In the genomic region with DNA sequence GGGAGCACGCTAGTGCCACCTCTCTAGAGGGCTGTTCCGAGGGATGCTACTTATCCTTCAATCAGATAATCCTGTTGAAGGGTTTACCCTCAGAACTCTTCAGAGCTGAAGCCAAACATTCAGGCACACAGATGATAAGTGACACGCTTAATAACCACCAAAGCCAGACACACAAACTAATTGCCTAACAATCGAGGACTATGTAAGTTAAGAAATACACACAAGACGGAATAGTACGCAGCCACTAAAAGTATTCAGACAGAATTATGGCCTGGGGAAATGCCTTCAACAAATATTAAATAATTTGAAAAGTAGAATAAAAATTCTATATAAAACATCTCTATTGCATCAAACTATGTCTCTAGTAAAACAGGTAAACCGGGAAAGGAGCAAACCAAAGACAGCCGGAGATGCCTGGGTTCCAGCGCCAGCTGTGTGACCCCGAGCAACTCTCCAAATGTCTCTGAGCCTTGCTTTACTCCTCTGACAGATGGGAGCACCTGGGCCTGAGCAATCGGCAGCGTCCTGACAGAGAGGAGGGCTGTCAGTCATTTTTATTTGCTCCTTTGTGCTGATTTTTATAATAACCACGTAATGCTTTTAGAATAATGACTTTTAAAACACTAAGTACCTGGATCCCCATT, we compare ENCODE assay signal across 17 cellular contexts. TPM values are rescaled to one million over a fixed set of nuclear protein-coding genes. Genes with fewer than 3 reads are reported as not detected.
A peak's percentile ranks its signal among the peaks of the same experiment; 100 is the strongest.
DNase-seq lines count a peak whose midpoint lies in the region; ATAC-seq and TF ChIP-seq lines count a peak whose summit lies in the region.
"Had no signal": no experiment of that assay in that cellular context is flagged by ENCODE, and none has a peak within 500 bp of the region (broad histone marks: within the 10 kb centered on the region; RNA-seq: fewer than 3 reads in every experiment).

No MANE protein-coding gene starts in this region.

- CTCF ChIA-PET in activated CD8-positive, alpha-beta T cell treated with anti-CD3 and anti-CD28 coated beads for 36 hours (lab: Charles Lee): no interaction called here

- no peak overlapping the region for H3K27ac Mint-ChIP-seq in activated naive CD8-positive, alpha-beta T cell treated with anti-CD3 and anti-CD28 coated beads, Interleukin-2, amount 10 ng/mL, durations not matched to agents 7 days and 5 days
- no peak overlapping the region for H3K27ac Mint-ChIP-seq in activated naive CD8-positive, alpha-beta T cell treated with anti-CD3 and anti-CD28 coated beads for 36 hours
- H3K27ac Mint-ChIP-seq in activated CD8-positive, alpha-beta T cell treated with anti-CD3 and anti-CD28 coated beads for 36 hours: no peak overlapping the region
- no peak overlapping the region for H3K27ac Mint-ChIP-seq in endothelial cell (ENCODE audit: unreplicated experiment)
- H3K27ac Mint-ChIP-seq: activated CD4-positive, alpha-beta T cell treated with anti-CD3 and anti-CD28 coated beads, Interleukin-2, amount 10 ng/mL, durations not matched to agents 24 days and 14 days; activated CD8-positive, alpha-beta memory T cell treated with anti-CD3 and anti-CD28 coated beads, Interleukin-2, amount 10 ng/mL, durations not matched to agents 7 days and 5 days; activated T-cell treated with anti-CD3 and anti-CD28 coated beads, Interleukin-2, amount 50 U/mL, for 72 hours had no signal

- ATAC-seq in activated naive CD8-positive, alpha-beta T cell treated with anti-CD3 and anti-CD28 coated beads, Interleukin-2, amount 10 ng/mL, durations not matched to agents 7 days and 5 days (ENCODE audit: low read depth): no peak
- peak; percentile 12 for ATAC-seq in activated CD8-positive, alpha-beta T cell treated with anti-CD3 and anti-CD28 coated beads for 36 hours
- no peak for ATAC-seq in HG03108 (IDR thresholded peaks at IDR 0.05; ENCODE audit: unreplicated experiment)
- ATAC-seq: psoas muscle had no signal

- DNase-seq in activated naive CD8-positive, alpha-beta T cell treated with anti-CD3 and anti-CD28 coated beads, Interleukin-2, amount 10 ng/mL, durations not matched to agents 7 days and 5 days: no peak
- no peak for DNase-seq in activated naive CD8-positive, alpha-beta T cell treated with anti-CD3 and anti-CD28 coated beads for 36 hours
- DNase-seq in NCI-H524 (lab: John Stamatoyannopoulos, UW) (peak; percentile 57 to 81), endothelial cell (ENCODE audit: low spot score) (no peak), islet precursor cell (no peak), NCI-H2107 (lab: John Stamatoyannopoulos, UW) (no peak)
- no peak for DNase-seq in activated CD8-positive, alpha-beta T cell treated with anti-CD3 and anti-CD28 coated beads for 36 hours
- DNase-seq: NCI-H1694 treated with DMSO at 0.1 percent for 48 hours, psoas muscle, sigmoid colon had no signal

- H3K4me1 Mint-ChIP-seq in activated naive CD8-positive, alpha-beta T cell treated with anti-CD3 and anti-CD28 coated beads, Interleukin-2, amount 10 ng/mL, durations not matched to agents 7 days and 5 days: peaks cover 6% of the 10 kb centered on the region
- peaks cover 8% of the 10 kb centered on the region for H3K4me1 Mint-ChIP-seq in activated naive CD8-positive, alpha-beta T cell treated with anti-CD3 and anti-CD28 coated beads for 36 hours
- H3K4me1 Mint-ChIP-seq in activated CD8-positive, alpha-beta T cell treated with anti-CD3 and anti-CD28 coated beads for 36 hours (ENCODE audit: low read depth): peaks cover 11% of the 10 kb centered on the region
- H3K4me1 Mint-ChIP-seq in endothelial cell (ENCODE audit: unreplicated experiment): peaks cover 4% of the 10 kb centered on the region

- POLR2A ChIA-PET in activated naive CD8-positive, alpha-beta T cell treated with anti-CD3 and anti-CD28 coated beads, Interleukin-2, amount 10 ng/mL, durations not matched to agents 7 days and 5 days (lab: Charles Lee): no interaction called here
- POLR2A ChIA-PET in activated CD8-positive, alpha-beta T cell treated with anti-CD3 and anti-CD28 coated beads for 36 hours (lab: Charles Lee): interaction anchor here (0.8 to 1.1 kb wide), 3 partner anchors 24 to 172 kb away, joined by 3 read pairs; no protein-coding TSS in a partner anchor

- no peaks in the 10 kb centered on the region for H3K9me3 Mint-ChIP-seq in activated naive CD8-positive, alpha-beta T cell treated with anti-CD3 and anti-CD28 coated beads, Interleukin-2, amount 10 ng/mL, durations not matched to agents 7 days and 5 days
- no peaks in the 10 kb centered on the region for H3K9me3 Mint-ChIP-seq in activated naive CD8-positive, alpha-beta T cell treated with anti-CD3 and anti-CD28 coated beads for 36 hours
- no peaks in the 10 kb centered on the region for H3K9me3 Mint-ChIP-seq in activated CD8-positive, alpha-beta T cell treated with anti-CD3 and anti-CD28 coated beads for 36 hours
- H3K9me3 Mint-ChIP-seq in endothelial cell (ENCODE audit: unreplicated experiment): no peaks in the 10 kb centered on the region
- H3K9me3 Mint-ChIP-seq: activated CD4-positive, alpha-beta T cell treated with anti-CD3 and anti-CD28 coated beads, Interleukin-2, amount 10 ng/mL, durations not matched to agents 24 days and 14 days; activated T-cell treated with anti-CD3 and anti-CD28 coated beads, Interleukin-2, amount 50 U/mL, for 72 hours; brain; CD4-positive, alpha-beta memory T cell; naive thymus-derived CD4-positive, alpha-beta T cell had no signal

- H3K27me3 Mint-ChIP-seq in activated naive CD8-positive, alpha-beta T cell treated with anti-CD3 and anti-CD28 coated beads, Interleukin-2, amount 10 ng/mL, durations not matched to agents 7 days and 5 days: no peaks in the 10 kb centered on the region
- H3K27me3 Mint-ChIP-seq in activated naive CD8-positive, alpha-beta T cell treated with anti-CD3 and anti-CD28 coated beads for 36 hours: no peaks in the 10 kb centered on the region
- no peaks in the 10 kb centered on the region for H3K27me3 Mint-ChIP-seq in activated CD8-positive, alpha-beta T cell treated with anti-CD3 and anti-CD28 coated beads for 36 hours
- H3K27me3 Mint-ChIP-seq in endothelial cell (ENCODE audit: unreplicated experiment): peaks cover 9% of the 10 kb centered on the region
- H3K27me3 Mint-ChIP-seq: activated CD4-positive, alpha-beta T cell treated with anti-CD3 and anti-CD28 coated beads, Interleukin-2, amount 10 ng/mL, durations not matched to agents 24 days and 14 days; activated CD8-positive, alpha-beta memory T cell treated with anti-CD3 and anti-CD28 coated beads, Interleukin-2, amount 10 ng/mL, durations not matched to agents 7 days and 5 days; brain; CD4-positive, alpha-beta memory T cell; naive thymus-derived CD4-positive, alpha-beta T cell had no signal

- no peaks in the 10 kb centered on the region for H3K36me3 Mint-ChIP-seq in activated naive CD8-positive, alpha-beta T cell treated with anti-CD3 and anti-CD28 coated beads, Interleukin-2, amount 10 ng/mL, durations not matched to agents 7 days and 5 days
- H3K36me3 Mint-ChIP-seq in activated naive CD8-positive, alpha-beta T cell treated with anti-CD3 and anti-CD28 coated beads for 36 hours: no peaks in the 10 kb centered on the region
- H3K36me3 Mint-ChIP-seq in activated CD8-positive, alpha-beta T cell treated with anti-CD3 and anti-CD28 coated beads for 36 hours (ENCODE audit: low read depth): no peaks in the 10 kb centered on the region
- peaks cover 3% of the 10 kb centered on the region for H3K36me3 Mint-ChIP-seq in endothelial cell (ENCODE audit: low read depth, unreplicated experiment)
- H3K36me3 Mint-ChIP-seq: activated CD8-positive, alpha-beta memory T cell treated with anti-CD3 and anti-CD28 coated beads, Interleukin-2, amount 10 ng/mL, durations not matched to agents 7 days and 5 days; CD4-positive, alpha-beta memory T cell had no signal

- TF ChIP-seq CTCF in activated CD8-positive, alpha-beta T cell treated with anti-CD3 and anti-CD28 coated beads for 36 hours (IDR thresholded peaks at IDR 0.05): no peak
- no peak for TF ChIP-seq CTCF in endothelial cell (IDR thresholded peaks at IDR 0.05; ENCODE audit: unreplicated experiment)

- peak overlapping the region; percentile 3 for H3K4me3 Mint-ChIP-seq in activated naive CD8-positive, alpha-beta T cell treated with anti-CD3 and anti-CD28 coated beads, Interleukin-2, amount 10 ng/mL, durations not matched to agents 7 days and 5 days
- no peak overlapping the region for H3K4me3 Mint-ChIP-seq in activated naive CD8-positive, alpha-beta T cell treated with anti-CD3 and anti-CD28 coated beads for 36 hours
- no peak overlapping the region for H3K4me3 Mint-ChIP-seq in activated CD8-positive, alpha-beta T cell treated with anti-CD3 and anti-CD28 coated beads for 36 hours
- no peak overlapping the region for H3K4me3 Mint-ChIP-seq in endothelial cell (ENCODE audit: unreplicated experiment)
- H3K4me3 Mint-ChIP-seq: activated CD4-positive, alpha-beta T cell treated with anti-CD3 and anti-CD28 coated beads, Interleukin-2, amount 10 ng/mL, durations not matched to agents 24 days and 14 days; brain had no signal

- intact Hi-C loops in activated CD8-positive, alpha-beta T cell treated with anti-CD3 and anti-CD28 coated beads for 36 hours (cut with micrococcal nuclease): no loop called here

RNA-seq across cellular contexts. Expression of a gene that starts 11.3 kb away (rescaled TPM):
- 10 to 100 TPM; 16.4 to 17.0 TPM for total RNA-seq in activated naive CD8-positive, alpha-beta T cell treated with anti-CD3 and anti-CD28 coated beads, Interleukin-2, amount 10 ng/mL, durations not matched to agents 7 days and 5 days
- 10 to 100 TPM; 36.3 to 37.8 TPM for total RNA-seq in activated naive CD8-positive, alpha-beta T cell treated with anti-CD3 and anti-CD28 coated beads for 36 hours
- total RNA-seq in activated CD8-positive, alpha-beta T cell treated with anti-CD3 and anti-CD28 coated beads for 36 hours: 10 to 100 TPM; 36.0 to 39.2 TPM
- total RNA-seq in endothelial cell (ENCODE audit: unreplicated experiment): 21.4 TPM

RNA-seq across cellular contexts. Expression of a gene that starts 25.0 kb away (rescaled TPM):
- 10 to 100 TPM; 23.0 to 27.2 TPM for total RNA-seq in activated naive CD8-positive, alpha-beta T cell treated with anti-CD3 and anti-CD28 coated beads, Interleukin-2, amount 10 ng/mL, durations not matched to agents 7 days and 5 days
- total RNA-seq in activated naive CD8-positive, alpha-beta T cell treated with anti-CD3 and anti-CD28 coated beads for 36 hours: 10 to 100 TPM; 26.8 to 31.1 TPM
- 10 to 100 TPM; 22.1 to 26.8 TPM for total RNA-seq in activated CD8-positive, alpha-beta T cell treated with anti-CD3 and anti-CD28 coated beads for 36 hours
- total RNA-seq in endothelial cell (ENCODE audit: unreplicated experiment): 25.2 TPM

Comparison
In these comparisons a context has a peak if more than half of its experiments do, and no peak if none do; other contexts are left out.
1. DNase-seq: peak in NCI-H524 (2 of 2); none in activated naive CD8-positive, alpha-beta T cell treated with anti-CD3 and anti-CD28 coated beads, Interleukin-2, amount 10 ng/mL, durations not matched to agents 7 days and 5 days (single experiment), activated naive CD8-positive, alpha-beta T cell treated with anti-CD3 and anti-CD28 coated beads for 36 hours (single experiment), activated CD8-positive, alpha-beta T cell treated with anti-CD3 and anti-CD28 coated beads for 36 hours (single experiment), endothelial cell (single experiment), islet precursor cell (single experiment) and NCI-H2107 (single experiment).